In the genomic region with DNA sequence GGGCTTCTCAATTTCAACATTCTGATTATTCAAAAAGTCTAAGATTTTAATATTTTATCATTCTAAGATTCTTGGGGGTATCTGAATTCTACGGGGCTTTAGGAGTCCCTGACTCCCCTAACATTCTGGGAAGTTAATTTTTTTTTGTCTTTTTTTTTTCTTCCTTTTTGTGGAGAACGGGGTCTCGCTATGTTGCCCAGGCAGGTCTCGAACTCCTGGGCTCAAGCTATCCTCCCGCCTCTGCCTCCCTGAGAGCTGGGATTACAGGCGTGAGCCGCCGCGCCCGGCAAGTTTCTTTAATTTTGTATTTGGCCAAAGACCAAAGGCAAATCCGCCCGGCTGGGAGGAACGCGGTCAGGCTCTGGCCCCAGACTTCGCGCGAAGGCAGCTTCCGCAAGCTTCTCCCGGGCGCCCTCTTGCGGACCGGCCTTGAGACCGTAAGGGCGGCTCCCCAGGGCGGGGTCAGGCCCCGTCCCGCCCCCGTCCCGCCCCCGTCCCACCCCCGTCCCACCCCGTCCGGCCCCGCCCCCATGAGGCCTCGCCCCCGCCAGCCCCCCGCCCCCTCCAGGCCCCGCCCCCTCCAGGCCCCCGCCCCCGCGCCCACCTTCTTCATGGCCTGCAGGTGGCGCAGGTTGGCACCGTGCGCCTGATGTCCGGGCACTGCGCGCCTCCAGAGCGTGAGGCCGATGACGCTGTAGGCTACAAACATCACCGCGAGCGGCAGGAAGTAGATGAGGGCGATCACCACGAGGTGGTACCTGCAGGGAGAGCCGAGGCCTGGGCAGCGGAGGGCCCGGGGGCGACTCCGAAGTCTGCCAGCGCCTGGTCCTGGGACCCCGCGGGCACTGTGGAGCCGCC, we compare ENCODE assay signal across 8 cellular contexts. TPM values are rescaled to one million over a fixed set of nuclear protein-coding genes. Genes with fewer than 3 reads are reported as not detected.
DNase-seq lines count a peak whose midpoint lies in the region; ATAC-seq and TF ChIP-seq lines count a peak whose summit lies in the region.

No MANE protein-coding gene starts in this region.

- WGBS in right lobe of liver (ENCODE audit: insufficient coverage, low coverage, low lambda C conversion rate, missing lambda C conversion rate): 10% methylated on average over 21 of the region's 64 CpGs

- peak; percentile 95 for DNase-seq in CD1c-positive myeloid dendritic cell (ENCODE audit: extremely low spot score)
- DNase-seq in NCI-H524 (lab: John Stamatoyannopoulos, UW): peak; percentile 60 to 72
- peak; percentile 96 for DNase-seq in activated CD4-positive, alpha-beta T cell treated with anti-CD3 and anti-CD28 coated beads, Interleukin-2, amount 10 ng/mL, durations not matched to agents 24 days and 14 days
- peak; percentile 97 for DNase-seq in coronary artery (ENCODE audit: low spot score)
- peak; percentile 92 to 95 (median 95) for DNase-seq in right lobe of liver
- DNase-seq in stimulated activated CD4-positive, alpha-beta T cell treated with anti-CD3 and anti-CD28 coated beads, Interleukin-4, amount 100 ng/mL, for 24 hours: peak; percentile 90

- peak overlapping the region; percentile 80 for H3K4me3 Mint-ChIP-seq in activated CD4-positive, alpha-beta T cell treated with anti-CD3 and anti-CD28 coated beads, Interleukin-2, amount 10 ng/mL, durations not matched to agents 24 days and 14 days

- no peaks in the 10 kb centered on the region for H3K9me3 ChIP-seq in right lobe of liver

- H3K4me1 Mint-ChIP-seq in activated CD4-positive, alpha-beta T cell treated with anti-CD3 and anti-CD28 coated beads, Interleukin-2, amount 10 ng/mL, durations not matched to agents 24 days and 14 days: peaks cover 20% of the 10 kb centered on the region

- peak overlapping the region; percentile 90 for H3K27ac Mint-ChIP-seq in activated CD4-positive, alpha-beta T cell treated with anti-CD3 and anti-CD28 coated beads, Interleukin-2, amount 10 ng/mL, durations not matched to agents 24 days and 14 days

- TF ChIP-seq CTCF in coronary artery (IDR thresholded peaks at IDR 0.05) (peak; percentile 53), right lobe of liver (IDR thresholded peaks at IDR 0.05) (peak; percentile 51 to 97 (median 92))

- no peak for TF ChIP-seq POLR2A in right lobe of liver (IDR thresholded peaks at IDR 0.05)

- peaks cover 0 to 5% (median 2%) of the 10 kb centered on the region in 4 donors for H3K4me1 ChIP-seq in right lobe of liver

- H3K27ac ChIP-seq in coronary artery: peak overlapping the region; percentile 88 to 93
- peak overlapping the region in 2 of 3 donors; percentile 75 to 82 for H3K27ac ChIP-seq in right lobe of liver

- ATAC-seq in GM19324 (IDR thresholded peaks at IDR 0.05; ENCODE audit: low FRiP score, unreplicated experiment) (peak; percentile 84), HG03457 (IDR thresholded peaks at IDR 0.05; ENCODE audit: unreplicated experiment) (peak; percentile 75), right lobe of liver (peak; percentile 89 to 92 (median 92))

- no peaks in the 10 kb centered on the region for H3K27me3 Mint-ChIP-seq in activated CD4-positive, alpha-beta T cell treated with anti-CD3 and anti-CD28 coated beads, Interleukin-2, amount 10 ng/mL, durations not matched to agents 24 days and 14 days

- H3K36me3 Mint-ChIP-seq in activated CD4-positive, alpha-beta T cell treated with anti-CD3 and anti-CD28 coated beads, Interleukin-2, amount 10 ng/mL, durations not matched to agents 24 days and 14 days (ENCODE audit: low read depth): peaks cover 7% of the 10 kb centered on the region

- no peaks in the 10 kb centered on the region for H3K36me3 ChIP-seq in right lobe of liver

- no peaks in the 10 kb centered on the region for H3K9me3 Mint-ChIP-seq in activated CD4-positive, alpha-beta T cell treated with anti-CD3 and anti-CD28 coated beads, Interleukin-2, amount 10 ng/mL, durations not matched to agents 24 days and 14 days

- intact Hi-C loops in activated CD4-positive, alpha-beta T cell treated with anti-CD3 and anti-CD28 coated beads, Interleukin-2, amount 10 ng/mL, durations not matched to agents 24 days and 14 days (cut with micrococcal nuclease): loop anchor here (1.0 to 2.0 kb wide), 5 partner anchors 90 to 284 kb away; a partner anchor contains a TSS
- intact Hi-C loops in right lobe of liver (cut with DNase I): no loop called here

- H3K4me3 ChIP-seq in coronary artery (peak overlapping the region; percentile 65), right lobe of liver (peak overlapping the region; percentile 8 to 44 (median 26))

- no peaks in the 10 kb centered on the region for H3K27me3 ChIP-seq in right lobe of liver

RNA-seq across cellular contexts. Expression of a gene that starts 8.2 kb away (rescaled TPM):
- not detected in 2 replicates for total RNA-seq in activated CD4-positive, alpha-beta T cell treated with anti-CD3 and anti-CD28 coated beads, Interleukin-2, amount 10 ng/mL, durations not matched to agents 24 days and 14 days
- total RNA-seq in right lobe of liver: under 1 TPM in 3 of 6 experiments, not detected in 3; 0.16 to 0.22 (median 0.16) TPM

RNA-seq across cellular contexts. Expression of a gene that starts 42.7 kb away (rescaled TPM):
- total RNA-seq in activated CD4-positive, alpha-beta T cell treated with anti-CD3 and anti-CD28 coated beads, Interleukin-2, amount 10 ng/mL, durations not matched to agents 24 days and 14 days: 1.6 and 1.9 TPM in 2 replicates
- total RNA-seq in right lobe of liver: 1 to 10 TPM; 2.3 to 8.3 (median 3.3) TPM

Comparison
In these comparisons a context has a peak if more than half of its experiments do, and no peak if none do; other contexts are left out.
1. Peak in every context shown above with its lines: DNase-seq, ATAC-seq, H3K4me3 ChIP-seq and H3K27ac ChIP-seq.